ENCODE assay signal across 10 cellular contexts in genomic region chr17:49859991-49860953, GRCh38. TPM values are rescaled to one million over a fixed set of nuclear protein-coding genes. Genes with fewer than 3 reads are reported as not detected.
DNase-seq lines count a peak whose midpoint lies in the region; FAIRE-seq and TF ChIP-seq lines count a peak whose summit lies in the region.
"Had no signal": no experiment of that assay in that cellular context is flagged by ENCODE, and none has a peak within 500 bp of the region (broad histone marks: within the 10 kb centered on the region; RNA-seq: fewer than 3 reads in every experiment).

No MANE protein-coding gene starts in this region.

- H3K79me1 ChIP-seq in neuronal stem cell (ENCODE audit: low read depth, low read length) = no peaks in the 10 kb centered on the region

- H2AK5ac ChIP-seq in neuronal stem cell (ENCODE audit: low read depth, low read length) = peak overlapping the region; percentile 95

- H2BK120ac ChIP-seq in neuronal stem cell (ENCODE audit: low read depth, low read length) = peak overlapping the region; percentile 81

- peak overlapping the region; percentile 2 for H3K9ac ChIP-seq in neuronal stem cell (ENCODE audit: low read depth, low read length, poor library complexity)

- no peak overlapping the region for H3K4me2 ChIP-seq in neuronal stem cell (ENCODE audit: insufficient read depth, low read length, poor library complexity, severe bottlenecking)

- H3K14ac ChIP-seq in neuronal stem cell (ENCODE audit: low read length) = no peak overlapping the region

- H4K8ac ChIP-seq in neuronal stem cell (ENCODE audit: low read depth, low read length) = peak overlapping the region; percentile 65

- no peak overlapping the region for H3K4ac ChIP-seq in neuronal stem cell (ENCODE audit: low read length)

- H3K27me3 ChIP-seq in neuronal stem cell (ENCODE audit: control insufficient read depth in 3 of 3, insufficient read depth in 3 of 3, low read depth in 1 of 3, low read length in 3 of 3) = peaks cover 0 to 27% (median 0%) of the 10 kb centered on the region in 3 experiments
- no peaks in the 10 kb centered on the region for H3K27me3 ChIP-seq in small intestine (ENCODE audit: control insufficient read depth in 2 of 2, insufficient read depth in 2 of 2, low read length in 2 of 2)

- no peak for TF ChIP-seq CTCF in fibroblast of mammary gland (conservative IDR thresholded peaks at IDR 0.05; ENCODE audit: control insufficient read depth, insufficient read depth, low read depth, low read length)

- no peak overlapping the region for H3K23ac ChIP-seq in neuronal stem cell (ENCODE audit: low read depth, low read length, poor library complexity)

- H4K91ac ChIP-seq in neuronal stem cell (ENCODE audit: low read depth, low read length, poor library complexity) = peak overlapping the region; percentile 89

- H3K4me1 ChIP-seq in neuronal stem cell (ENCODE audit: control insufficient read depth in 2 of 2, insufficient read depth in 1 of 2, low read depth in 1 of 2, low read length in 2 of 2) = peaks cover 3 to 15% of the 10 kb centered on the region in 2 donors
- no peaks in the 10 kb centered on the region for H3K4me1 ChIP-seq in small intestine (ENCODE audit: control insufficient read depth in 2 of 2, insufficient read depth in 1 of 2, low read depth in 1 of 2, low read length in 1 of 2)

- FAIRE-seq in small intestine (lab: Jason Lieb, UNC) = no peak

- H3K4me3 ChIP-seq in fibroblast of mammary gland (ENCODE audit: control insufficient read depth, low read depth, low read length) (no peak overlapping the region), neuronal stem cell (ENCODE audit: low read length in 2 of 2) (no peak overlapping the region), small intestine (ENCODE audit: low read depth in 1 of 2, low read length in 2 of 2) (no peak overlapping the region)
- H3K4me3 ChIP-seq: heart right ventricle had no signal

- H2AFZ ChIP-seq in neuronal stem cell (ENCODE audit: low read length) = no peak overlapping the region

- no peaks in the 10 kb centered on the region for H3K9me3 ChIP-seq in neuronal stem cell (replicated peaks in 1 of 2; ENCODE audit: control insufficient read depth in 2 of 2, insufficient read depth in 1 of 2, low read depth in 1 of 2, low read length in 2 of 2)
- H3K9me3 ChIP-seq in small intestine (ENCODE audit: control insufficient read depth, low read depth) = no peaks in the 10 kb centered on the region
- H3K9me3 ChIP-seq: heart right ventricle had no signal

- DNase-seq in ELR (ENCODE audit: low read depth) (peak; percentile 23), NCI-H510A (lab: John Stamatoyannopoulos, UW) (peak; percentile 50), fibroblast of mammary gland (ENCODE audit: low read depth) (peak; percentile 10), neuronal stem cell (ENCODE audit: low spot score) (no peak), small intestine (no peak), HPDE6-E6E7 (ENCODE audit: extremely low spot score) (no peak)
- no peak for DNase-seq in stimulated activated CD4-positive, alpha-beta T cell treated with anti-CD3 and anti-CD28 coated beads, Interleukin-1b, Interleukin-23, amount 100 ng/mL, for 48 hours
- DNase-seq in activated effector memory CD4-positive, alpha-beta T cell treated with anti-CD3 and anti-CD28 coated beads, Interleukin-2, amount 50 U/mL, for 16 hours = no peak

- H2BK5ac ChIP-seq in neuronal stem cell (ENCODE audit: low read length) = peak overlapping the region; percentile 94

- peak overlapping the region; percentile 73 for H2BK12ac ChIP-seq in neuronal stem cell (ENCODE audit: low read length)

- no peak overlapping the region for H3K18ac ChIP-seq in neuronal stem cell (ENCODE audit: low read length)

- H3K27ac ChIP-seq in neuronal stem cell (replicated peaks; ENCODE audit: low read length) (no peak overlapping the region), small intestine (ENCODE audit: low read depth in 1 of 2, low read length in 1 of 2) (no peak overlapping the region)
- H3K27ac ChIP-seq: heart right ventricle had no signal

- H3K36me3 ChIP-seq in neuronal stem cell (replicated peaks in 1 of 2; ENCODE audit: control insufficient read depth in 2 of 2, insufficient read depth in 2 of 2, low read length in 2 of 2) (peaks cover 0 to 1% of the 10 kb centered on the region in 2 donors), small intestine (ENCODE audit: control insufficient read depth in 2 of 2, insufficient read depth in 2 of 2, low read length in 2 of 2) (no peaks in the 10 kb centered on the region)
- H3K36me3 ChIP-seq: heart right ventricle had no signal

- WGBS in neuronal stem cell (ENCODE audit: extremely low coverage in 2 of 2, insufficient read length in 2 of 2, insufficient replicate concordance in 1 of 2), 2 donors = no CpG with 5 or more reads among the region's 20 CpGs
- 48 to 65% (median 53%) methylated on average over 20 of the region's 20 CpGs for WGBS in small intestine, 3 donors

- H2BK15ac ChIP-seq in neuronal stem cell (ENCODE audit: low read length) = no peak overlapping the region

RNA-seq across cellular contexts. Expression of gene TAC4, which starts 12.4 kb away (rescaled TPM):
- polyA plus RNA-seq in neuronal stem cell (2013, experiment 1 of 2) = not detected
- polyA plus RNA-seq in neuronal stem cell (2013, experiment 2 of 2) = not detected
- polyA plus RNA-seq in small intestine = not detected
- polyA plus RNA-seq: adipose tissue, heart right ventricle had no signal

Comparison
In these comparisons a context has a peak if more than half of its experiments do, and no peak if none do; other contexts are left out.
1. DNase-seq: peak in ELR (single experiment), NCI-H510A (single experiment) and fibroblast of mammary gland (single experiment); none in neuronal stem cell (single experiment), small intestine (single experiment), stimulated activated CD4-positive, alpha-beta T cell treated with anti-CD3 and anti-CD28 coated beads, Interleukin-1b, Interleukin-23, amount 100 ng/mL, for 48 hours (single experiment), activated effector memory CD4-positive, alpha-beta T cell treated with anti-CD3 and anti-CD28 coated beads, Interleukin-2, amount 50 U/mL, for 16 hours (single experiment) and HPDE6-E6E7 (single experiment).